Comparison of ENCODE assay signal across 10 cellular contexts in genomic region chr4:140807491-140808257, GRCh38. TPM values are rescaled to one million over a fixed set of nuclear protein-coding genes. Genes with fewer than 3 reads are reported as not detected.
DNase-seq lines count a peak whose midpoint lies in the region; ATAC-seq and TF ChIP-seq lines count a peak whose summit lies in the region.
"Had no signal": no experiment of that assay in that cellular context is flagged by ENCODE, and none has a peak within 500 bp of the region (broad histone marks: within the 10 kb centered on the region; RNA-seq: fewer than 3 reads in every experiment).

No MANE protein-coding gene starts in this region.

- TF ChIP-seq CTCF in nephron progenitor cell (IDR thresholded peaks at IDR 0.05): no peak

- DNase-seq in NCI-H2171 (lab: John Stamatoyannopoulos, UW) (peak; percentile 8), midbrain (lab: John Stamatoyannopoulos, UW) (peak; percentile 4), erythroblast (lab: John Stamatoyannopoulos, UW) (no peak), nephron progenitor cell (no peak), mucosa of gallbladder (ENCODE audit: low spot score) (no peak)
- DNase-seq in activated CD8-positive, alpha-beta memory T cell treated with anti-CD3 and anti-CD28 coated beads, Interleukin-2, amount 50 U/mL, for 48 hours: no peak
- DNase-seq: heart left ventricle had no signal

- H3K36me3 Mint-ChIP-seq in nephron progenitor cell (ENCODE audit: low read depth): no peaks in the 10 kb centered on the region

- TF ChIP-seq POLR2A in erythroblast (IDR thresholded peaks at IDR 0.05; ENCODE audit: low read length): no peak

- no peaks in the 10 kb centered on the region for H3K9me3 Mint-ChIP-seq in nephron progenitor cell

- no peak overlapping the region for H3K4me3 Mint-ChIP-seq in nephron progenitor cell

- H3K27ac Mint-ChIP-seq in nephron progenitor cell: no peak overlapping the region

- peak; percentile 89 for ATAC-seq in GM18858 (IDR thresholded peaks at IDR 0.05; ENCODE audit: unreplicated experiment)
- peak; percentile 83 for ATAC-seq in HG02642 (IDR thresholded peaks at IDR 0.05; ENCODE audit: poor library complexity, unreplicated experiment)
- ATAC-seq: HCT116 had no signal

- H3K4me1 Mint-ChIP-seq in nephron progenitor cell: no peaks in the 10 kb centered on the region

- H3K27me3 Mint-ChIP-seq in nephron progenitor cell (ENCODE audit: low read depth, poor library complexity): peaks cover 17% of the 10 kb centered on the region

RNA-seq across cellular contexts. Expression of gene TBC1D9, which starts 51.5 kb away (rescaled TPM):
- total RNA-seq in mucosa of gallbladder: 36.9 TPM

Comparison
In these comparisons a context has a peak if more than half of its experiments do, and no peak if none do; other contexts are left out.
1. DNase-seq: peak in NCI-H2171 (single experiment) and midbrain (single experiment); none in activated CD8-positive, alpha-beta memory T cell treated with anti-CD3 and anti-CD28 coated beads, Interleukin-2, amount 50 U/mL, for 48 hours (single experiment), erythroblast (0 of 2), nephron progenitor cell (single experiment) and mucosa of gallbladder (single experiment).